ENCODE assay signal across 8 cellular contexts in genomic region chr6:134176283-134176975, GRCh38.
DNase-seq lines count a peak whose midpoint lies in the region; FAIRE-seq and TF ChIP-seq lines count a peak whose summit lies in the region.

No MANE protein-coding gene starts in this region.

- H3K27ac Mint-ChIP-seq in IgD-negative memory B cell, result peak overlapping the region in 1 of 3 donors; percentile 37
- peak overlapping the region; percentile 100 for H3K27ac Mint-ChIP-seq in chondrocyte (ENCODE audit: unreplicated experiment)

- no peak for TF ChIP-seq POLR2A in spleen (IDR thresholded peaks at IDR 0.05)

- H3K27me3 Mint-ChIP-seq in IgD-negative memory B cell (peaks cover 7% of the 10 kb centered on the region), chondrocyte (ENCODE audit: low read depth) (no peaks in the 10 kb centered on the region)

- no peaks in the 10 kb centered on the region for H3K9me3 Mint-ChIP-seq in IgD-negative memory B cell
- no peaks in the 10 kb centered on the region for H3K9me3 Mint-ChIP-seq in chondrocyte (ENCODE audit: low read depth)

- peak overlapping the region in 7 of 8 donors; percentile 95 to 97 (median 97) for H3K27ac ChIP-seq in spleen

- no peak for FAIRE-seq in HTR-8/SVneo (lab: Jason Lieb, UNC)

- no peaks in the 10 kb centered on the region for H3K9me3 ChIP-seq in spleen

- peak overlapping the region; percentile 90 for H3K4me3 ChIP-seq in AG04449 (ENCODE audit: low read depth, low read length)
- H3K4me3 ChIP-seq in kidney epithelial cell (ENCODE audit: low read depth, low read length), result peak overlapping the region; percentile 79
- peak overlapping the region in 7 of 8 donors; percentile 74 to 85 (median 81) for H3K4me3 ChIP-seq in spleen

- H3K4me1 Mint-ChIP-seq in IgD-negative memory B cell (peaks cover 28 to 45% (median 39%) of the 10 kb centered on the region in 3 donors), chondrocyte (ENCODE audit: low read depth) (peaks cover 54% of the 10 kb centered on the region)

- H3K4me3 Mint-ChIP-seq in IgD-negative memory B cell (peak overlapping the region; percentile 93 to 98 (median 96)), chondrocyte (ENCODE audit: unreplicated experiment) (peak overlapping the region; percentile 93)

- POLR2A ChIA-PET in AG04449 (lab: Yijun Ruan, JAX), result interaction anchor here (1.3 kb wide), 1 partner anchor 650 kb away, joined by 3 read pairs; no protein-coding TSS in a partner anchor

- no peak for DNase-seq in AG04449 (ENCODE audit: low read depth, low spot score)
- DNase-seq in chondrocyte (ENCODE audit: low spot score), result no peak
- DNase-seq in kidney epithelial cell (ENCODE audit: low read depth), result no peak
- peak; percentile 90 for DNase-seq in spleen
- no peak for DNase-seq in NCI-H446 (lab: John Stamatoyannopoulos, UW)
- no peak for DNase-seq in HTR-8/SVneo (ENCODE audit: insufficient read length, low spot score)
- no peak for DNase-seq in NCI-H1436 treated with DMSO at 0.1 percent for 48 hours (lab: John Stamatoyannopoulos, UW)

- 25 to 49% (median 33%) methylated on average over 14 to 35 of the region's 35 CpGs for WGBS in spleen, 5 donors

- H3K27me3 ChIP-seq in kidney epithelial cell (ENCODE audit: control insufficient read depth, insufficient read depth, low read length), result no peaks in the 10 kb centered on the region
- H3K27me3 ChIP-seq in spleen (replicated peaks in 1 of 7), result peaks cover 0 to 13% (median 0%) of the 10 kb centered on the region in 7 donors

- H3K4me1 ChIP-seq in spleen, result peaks cover 29 to 73% (median 61%) of the 10 kb centered on the region in 6 donors

- CTCF ChIA-PET in AG04449 (lab: Yijun Ruan, JAX), result interaction anchor here (0.7 to 5.0 kb wide), 14 partner anchors 19 to 765 kb away, joined by 3 to 45 read pairs (median 6); no protein-coding TSS in a partner anchor

- H3K36me3 ChIP-seq in kidney epithelial cell (ENCODE audit: control insufficient read depth, insufficient read depth, low read length) (peaks cover 1% of the 10 kb centered on the region), spleen (peaks cover 0 to 24% (median 18%) of the 10 kb centered on the region in 6 donors)

- TF ChIP-seq CTCF in AG04449 (IDR thresholded peaks at IDR 0.05; ENCODE audit: insufficient read depth, low read length, missing control alignments) (no peak), chondrocyte (IDR thresholded peaks at IDR 0.05) (no peak), kidney epithelial cell (IDR thresholded peaks at IDR 0.05; ENCODE audit: insufficient read depth, low read length, poor library complexity, severe bottlenecking) (no peak), spleen (IDR thresholded peaks at IDR 0.05 in 8 of 11, conservative IDR thresholded peaks at IDR 0.05 in 3 of 11) (no peak)

- H3K36me3 Mint-ChIP-seq in IgD-negative memory B cell (no peaks in the 10 kb centered on the region), chondrocyte (ENCODE audit: low read depth) (peaks cover 21% of the 10 kb centered on the region)

- intact Hi-C loops in spleen (cut with DNase I; ENCODE audit: low total_unique reads), result loop anchor here (10.0 kb wide), 1 partner anchor 68 kb away; no protein-coding TSS in a partner anchor
